In genomic region chr9:17699615-17700315, GRCh38 we compare ENCODE assay signal across 18 cellular contexts.
"Had no signal": no experiment of that assay in that cellular context is flagged by ENCODE, and none has a peak within 500 bp of the region (broad histone marks: within the 10 kb centered on the region; RNA-seq: fewer than 3 reads in every experiment).

No MANE protein-coding gene starts in this region.

- H3K27ac ChIP-seq: foreskin keratinocyte, hepatocyte, left ventricle myocardium inferior, lower lobe of right lung, right atrium auricular region, suprapubic skin, tibial artery, upper lobe of left lung, vagina had no signal

- H3K27me3 ChIP-seq: foreskin keratinocyte, hepatocyte, right atrium auricular region, suprapubic skin, tibial artery, upper lobe of left lung, vagina had no signal

- H3K36me3 ChIP-seq: left ventricle myocardium inferior, lower lobe of right lung, right atrium auricular region, suprapubic skin, tibial artery, upper lobe of left lung, vagina had no signal

- H3K4me2 ChIP-seq: hepatocyte had no signal

- H3K4me3 ChIP-seq: hepatocyte, left ventricle myocardium inferior, lower lobe of right lung, right atrium auricular region, suprapubic skin, tibial artery, upper lobe of left lung, vagina had no signal

- H3K9me3 ChIP-seq: left ventricle myocardium inferior, lower lobe of right lung, right atrium auricular region, suprapubic skin, tibial artery, upper lobe of left lung, vagina had no signal

- H3K4me1 ChIP-seq: foreskin keratinocyte, left ventricle myocardium inferior, lower lobe of right lung, right atrium auricular region, suprapubic skin, tibial artery, upper lobe of left lung, vagina had no signal

- DNase-seq: dermis blood vessel endothelial cell; erythroblast; foreskin keratinocyte; kidney; left cardiac atrium; left ventricle myocardium inferior; lower lobe of right lung; natural killer cell; posterior cingulate gyrus; small intestine; stimulated activated CD4-positive, alpha-beta T cell treated with anti-CD3 and anti-CD28 coated beads, Interleukin-2, amount 100 ng/mL, for 48 hours; stimulated activated naive CD4-positive, alpha-beta T cell treated with Interleukin-2 at 50 U/mL for 16 hours; tibial artery; upper lobe of left lung had no signal

- H2AFZ ChIP-seq: hepatocyte had no signal

- ATAC-seq: foreskin keratinocyte, left cardiac atrium, lower lobe of right lung, natural killer cell had no signal
